In genomic region chr22:44450503-44450902, GRCh38 we compare ENCODE assay signal across 16 cellular contexts. TPM values are rescaled to one million over a fixed set of nuclear protein-coding genes. Genes with fewer than 3 reads are reported as not detected.
DNase-seq lines count a peak whose midpoint lies in the region; ATAC-seq and TF ChIP-seq lines count a peak whose summit lies in the region.
"Had no signal": no experiment of that assay in that cellular context is flagged by ENCODE, and none has a peak within 500 bp of the region (broad histone marks: within the 10 kb centered on the region; RNA-seq: fewer than 3 reads in every experiment).

No MANE protein-coding gene starts in this region.

- no peak overlapping the region for H3K9ac ChIP-seq in endodermal cell (ENCODE audit: extremely low read depth, low read length, poor library complexity, severe bottlenecking)
- H3K9ac ChIP-seq: KMS-11 had no signal

- H3K4me2 ChIP-seq in osteoblast (ENCODE audit: insufficient read depth, low read length): no peak overlapping the region
- H3K4me2 ChIP-seq: KMS-11 had no signal

- H3K27me3 Mint-ChIP-seq in endodermal cell (ENCODE audit: insufficient read depth): no peaks in the 10 kb centered on the region
- H3K27me3 Mint-ChIP-seq in activated naive CD4-positive, alpha-beta T cell treated with anti-CD3 and anti-CD28 coated beads for 36 hours (ENCODE audit: low read depth): no peaks in the 10 kb centered on the region

- H2AFZ ChIP-seq in ACC112 (ENCODE audit: low read length, unreplicated experiment): no peak overlapping the region
- no peak overlapping the region for H2AFZ ChIP-seq in osteoblast (ENCODE audit: low read length)

- no peaks in the 10 kb centered on the region for H3K9me3 ChIP-seq in endodermal cell (ENCODE audit: control insufficient read depth, low read length)
- no peaks in the 10 kb centered on the region for H3K9me3 ChIP-seq in osteoblast (ENCODE audit: low read depth, low read length)

- H3K4me3 Mint-ChIP-seq in endodermal cell: no peak overlapping the region
- no peak overlapping the region for H3K4me3 Mint-ChIP-seq in activated naive CD4-positive, alpha-beta T cell treated with anti-CD3 and anti-CD28 coated beads for 36 hours

- H3K27ac ChIP-seq in ACC112 (ENCODE audit: low read depth, low read length) (peak overlapping the region; percentile 98), endodermal cell (ENCODE audit: low read depth, low read length) (no peak overlapping the region), osteoblast (ENCODE audit: low read depth, low read length) (peak overlapping the region; percentile 96)
- H3K27ac ChIP-seq: KMS-11 had no signal

- no peak overlapping the region for H3K4me3 ChIP-seq in ACC112 (ENCODE audit: low read depth, low read length)
- no peak overlapping the region for H3K4me3 ChIP-seq in endodermal cell (ENCODE audit: low read length)
- no peak overlapping the region for H3K4me3 ChIP-seq in osteoblast (ENCODE audit: insufficient read depth, low read length)
- H3K4me3 ChIP-seq: MG63 had no signal

- no peaks in the 10 kb centered on the region for H3K4me1 Mint-ChIP-seq in endodermal cell
- H3K4me1 Mint-ChIP-seq in activated naive CD4-positive, alpha-beta T cell treated with anti-CD3 and anti-CD28 coated beads for 36 hours (ENCODE audit: low read depth): peaks cover 14% of the 10 kb centered on the region

- no peaks in the 10 kb centered on the region for H4K20me1 ChIP-seq in osteoblast (ENCODE audit: insufficient read depth, low read length)

- H3K27me3 ChIP-seq in ACC112 (ENCODE audit: insufficient read depth, low read length) (no peaks in the 10 kb centered on the region), endodermal cell (ENCODE audit: control insufficient read depth, insufficient read depth, low read length, poor library complexity, severe bottlenecking) (no peaks in the 10 kb centered on the region), osteoblast (ENCODE audit: insufficient read depth, low read length) (no peaks in the 10 kb centered on the region)
- H3K27me3 ChIP-seq: MG63 had no signal

- no peak overlapping the region for H3K27ac Mint-ChIP-seq in endodermal cell
- H3K27ac Mint-ChIP-seq in activated naive CD4-positive, alpha-beta T cell treated with anti-CD3 and anti-CD28 coated beads for 36 hours: no peak overlapping the region

- intact Hi-C loops in activated naive CD4-positive, alpha-beta T cell treated with anti-CD3 and anti-CD28 coated beads for 36 hours (cut with micrococcal nuclease): no loop called here

- peaks cover 19% of the 10 kb centered on the region for H3K4me1 ChIP-seq in ACC112 (ENCODE audit: control insufficient read depth, insufficient read depth, low read length, unreplicated experiment)
- H3K4me1 ChIP-seq in endodermal cell (ENCODE audit: control insufficient read depth, insufficient read depth, low read length): no peaks in the 10 kb centered on the region
- peaks cover 26% of the 10 kb centered on the region for H3K4me1 ChIP-seq in osteoblast (ENCODE audit: insufficient read depth, low read length)

- H3K9me3 Mint-ChIP-seq in endodermal cell: peaks cover 5% of the 10 kb centered on the region
- peaks cover 7% of the 10 kb centered on the region for H3K9me3 Mint-ChIP-seq in activated naive CD4-positive, alpha-beta T cell treated with anti-CD3 and anti-CD28 coated beads for 36 hours

- H3K36me3 ChIP-seq in ACC112 (ENCODE audit: insufficient read depth, low read length) (no peaks in the 10 kb centered on the region), endodermal cell (ENCODE audit: control insufficient read depth, insufficient read depth, low read length) (no peaks in the 10 kb centered on the region), osteoblast (ENCODE audit: insufficient read depth, low read length) (no peaks in the 10 kb centered on the region)
- H3K36me3 ChIP-seq: MG63 had no signal

- in situ Hi-C loops in Caki2 (cut with HindIII; ENCODE audit: low pct_unique_long_range_greater_than_20kb, low sequenced_read_pairs): no loop called here

- CTCF ChIA-PET in activated naive CD4-positive, alpha-beta T cell treated with anti-CD3 and anti-CD28 coated beads for 36 hours (lab: Charles Lee): no interaction called here

- no peak for ATAC-seq in GM19452 (IDR thresholded peaks at IDR 0.05; ENCODE audit: unreplicated experiment)

- WGBS in endodermal cell (ENCODE audit: insufficient coverage in 1 of 2, insufficient read length in 1 of 2), 2 experiments: 89 to 90% methylated on average over 10 to 11 of the region's 11 CpGs

- H3K79me2 ChIP-seq in ACC112 (ENCODE audit: control insufficient read depth, insufficient read depth, low read length, unreplicated experiment) (no peaks in the 10 kb centered on the region), osteoblast (ENCODE audit: insufficient read depth, low read length) (no peaks in the 10 kb centered on the region)

- TF ChIP-seq CTCF in endodermal cell (conservative IDR thresholded peaks at IDR 0.05) (no peak), osteoblast (IDR thresholded peaks at IDR 0.05; ENCODE audit: extremely low read depth, low read depth, low read length) (no peak)

- no peaks in the 10 kb centered on the region for H3K36me3 Mint-ChIP-seq in endodermal cell (ENCODE audit: low read depth)
- H3K36me3 Mint-ChIP-seq in activated naive CD4-positive, alpha-beta T cell treated with anti-CD3 and anti-CD28 coated beads for 36 hours (ENCODE audit: low read depth): no peaks in the 10 kb centered on the region

- DNase-seq in Caki2 (ENCODE audit: low read depth) (peak; percentile 25), endodermal cell (peak; percentile 21), osteoblast (ENCODE audit: insufficient read length, low spot score, missing footprints) (no peak), DMS 273 treated with DMSO at 0.1 percent for 48 hours (lab: John Stamatoyannopoulos, UW) (no peak), kidney glomerular epithelial cell (lab: John Stamatoyannopoulos, UW) (no peak)
- no peak for DNase-seq in activated naive CD4-positive, alpha-beta T cell treated with anti-CD3 and anti-CD28 coated beads for 36 hours
- DNase-seq: C1 segment of cervical spinal cord, DMS153, EL, MG63, NCI-H1092 treated with DMSO at 0.1 percent for 48 hours, NCI-H1694 treated with DMSO at 0.1 percent for 48 hours, NCI-H345 had no signal

RNA-seq across cellular contexts. Expression of gene RTL6, which starts 47.5 kb away (rescaled TPM):
- 24.6 and 28.0 TPM in 2 replicates for total RNA-seq in Caki2 (2014; rRNA removed; shearing (Covaris generic); ENCODE audit: low replicate concordance)
- total RNA-seq in endodermal cell: 10 to 100 TPM; 19.7 to 20.7 TPM
- 26.0 TPM for polyA plus RNA-seq in endodermal cell (2013, experiment 1 of 2)
- 24.8 TPM for polyA plus RNA-seq in endodermal cell (2013, experiment 2 of 2)
- total RNA-seq in osteoblast: 26.5 and 30.4 TPM in 2 replicates
- 1 to 10 TPM; 4.5 to 5.1 TPM for total RNA-seq in activated naive CD4-positive, alpha-beta T cell treated with anti-CD3 and anti-CD28 coated beads for 36 hours

Comparison
In these comparisons a context has a peak if more than half of its experiments do, and no peak if none do; other contexts are left out.
1. DNase-seq: peak in Caki2 (single experiment) and endodermal cell (single experiment); none in osteoblast (single experiment), DMS 273 treated with DMSO at 0.1 percent for 48 hours (single experiment), activated naive CD4-positive, alpha-beta T cell treated with anti-CD3 and anti-CD28 coated beads for 36 hours (single experiment) and kidney glomerular epithelial cell (single experiment).